Comparison of ENCODE assay signal across 23 cellular contexts in genomic region chr11:134313821-134314607, GRCh38. TPM values are rescaled to one million over a fixed set of nuclear protein-coding genes. Genes with fewer than 3 reads are reported as not detected.
DNase-seq lines count a peak whose midpoint lies in the region; ATAC-seq and TF ChIP-seq lines count a peak whose summit lies in the region.
"Had no signal": no experiment of that assay in that cellular context is flagged by ENCODE, and none has a peak within 500 bp of the region (broad histone marks: within the 10 kb centered on the region; RNA-seq: fewer than 3 reads in every experiment).

No MANE protein-coding gene starts in this region.

- no peaks in the 10 kb centered on the region for H3K27me3 ChIP-seq in sigmoid colon
- H3K27me3 ChIP-seq: Peyer's patch, SJSA1 had no signal

- TF ChIP-seq CTCF in sigmoid colon (IDR thresholded peaks at IDR 0.05): no peak

- H3K27ac ChIP-seq in sigmoid colon: no peak overlapping the region
- H3K27ac ChIP-seq: C4-2B, Peyer's patch, SJSA1 had no signal

- no peak overlapping the region for H3K4me3 ChIP-seq in sigmoid colon
- H3K4me3 ChIP-seq: Peyer's patch, SJSA1 had no signal

- 84 to 91% methylated on average over 9 of the region's 9 CpGs for WGBS in sigmoid colon, 2 donors

- H3K4me1 ChIP-seq in sigmoid colon: no peaks in the 10 kb centered on the region
- H3K4me1 ChIP-seq: Peyer's patch, SJSA1 had no signal

- intact Hi-C loops in sigmoid colon (cut with DNase I): no loop called here

- TF ChIP-seq EP300 in sigmoid colon (IDR thresholded peaks at IDR 0.05): no peak

- H3K9me3 ChIP-seq in sigmoid colon: peaks cover 0 to 6% (median 0%) of the 10 kb centered on the region in 4 donors
- H3K9me3 ChIP-seq: SJSA1 had no signal

- H3K36me3 ChIP-seq in sigmoid colon: no peaks in the 10 kb centered on the region
- H3K36me3 ChIP-seq: Peyer's patch, SJSA1 had no signal

- peak; percentile 47 for ATAC-seq in left lobe of liver

- DNase-seq in NCI-H82 (lab: John Stamatoyannopoulos, UW) (peak; percentile 18), NCI-H82 treated with DMSO at 0.1 percent for 48 hours (lab: John Stamatoyannopoulos, UW; ENCODE audit: unreplicated experiment) (no peak), NCI-H2171 treated with DMSO at 0.1 percent for 48 hours (lab: John Stamatoyannopoulos, UW) (peak; percentile 76), left lobe of liver (ENCODE audit: low spot score) (no peak), sigmoid colon (peak; percentile 40), NCI-H2107 (lab: John Stamatoyannopoulos, UW) (no peak), OCI-M1 (lab: John Stamatoyannopoulos, UW) (no peak), SIG-M5 (lab: John Stamatoyannopoulos, UW) (no peak)
- DNase-seq: Calu3; CD8-positive, alpha-beta memory T cell; H7; Kasumi-1; MM.1S; NCI-H1092; NCI-H1436; NCI-H187 treated with DMSO at 0.1 percent for 48 hours; NCI-H446 treated with DMSO at 0.1 percent for 48 hours; NCI-H748 treated with DMSO at 0.1 percent for 48 hours; Peyer's patch had no signal

- TF ChIP-seq POLR2A in sigmoid colon (IDR thresholded peaks at IDR 0.05): no peak

RNA-seq across cellular contexts. Expression of gene GLB1L2, which starts 17.8 kb away (rescaled TPM):
- total RNA-seq in left lobe of liver: 0.48 TPM
- total RNA-seq in sigmoid colon: 100 to 1,000 TPM in 1 of 4 donors, 10 to 100 TPM in 3; 30.8 to 108 (median 51.0) TPM
- polyA plus RNA-seq in sigmoid colon: 10 to 100 TPM in 1 of 3 donors, 1 to 10 TPM in 2; 4.2 to 16.5 (median 6.0) TPM
- total RNA-seq: SJSA1 had no signal

RNA-seq across cellular contexts. Expression of gene GLB1L3, which starts 37.8 kb away (rescaled TPM):
- total RNA-seq in left lobe of liver (0.10 TPM), sigmoid colon (1 to 10 TPM in 3 of 4 donors, under 1 TPM in 1; 0.82 to 8.9 (median 4.1) TPM)
- under 1 TPM in 1 of 3 donors, not detected in 2; 0.25 TPM for polyA plus RNA-seq in sigmoid colon
- total RNA-seq: A172, Calu3, Peyer's patch, SJSA1 had no signal
- polyA plus RNA-seq: AG04450 had no signal

Comparison
In these comparisons a context has a peak if more than half of its experiments do, and no peak if none do; other contexts are left out.
1. DNase-seq: peak in NCI-H82 (single experiment), NCI-H2171 treated with DMSO at 0.1 percent for 48 hours (single experiment) and sigmoid colon (single experiment); none in NCI-H82 treated with DMSO at 0.1 percent for 48 hours (single experiment), left lobe of liver (single experiment), NCI-H2107 (single experiment), OCI-M1 (single experiment) and SIG-M5 (single experiment).
2. RNA of gene GLB1L2, which starts 17.8 kb away (total RNA-seq): 30.8 to 108 TPM in sigmoid colon; 0.48 TPM in left lobe of liver (single experiment); every median in the first group is over 10 times any median in the second.